ENCODE assay signal across 40 cellular contexts in genomic region chr5:89133975-89134374, GRCh38.
"Had no signal": no experiment of that assay in that cellular context is flagged by ENCODE, and none has a peak within 500 bp of the region (broad histone marks: within the 10 kb centered on the region; RNA-seq: fewer than 3 reads in every experiment).

No MANE protein-coding gene starts in this region.

- ATAC-seq: activated naive CD4-positive, alpha-beta T cell treated with anti-CD3 and anti-CD28 coated beads, Interleukin-2, amount 50 U/mL, for 72 hours; activated naive CD8-positive, alpha-beta T cell treated with anti-CD3 and anti-CD28 coated beads, Interleukin-2, amount 50 U/mL, for 24 hours; activated T-cell treated with anti-CD3 and anti-CD28 coated beads, Interleukin-2, amount 50 U/mL, for 4 hours; activated T-cell treated with anti-CD3 and anti-CD28 coated beads, Interleukin-2, amount 50 U/mL, for 72 hours; activated T-helper 17 cell treated with anti-CD3 and anti-CD28 coated beads, Interleukin-2, amount 50 U/mL, for 72 hours; body of pancreas had no signal

- H3K36me3 ChIP-seq: adrenal gland, ascending aorta, brain microvascular endothelial cell, breast epithelium, cardiac muscle cell had no signal

- DNase-seq: activated effector memory CD4-positive, alpha-beta T cell treated with anti-CD3 and anti-CD28 coated beads, Interleukin-2, amount 50 U/mL, for 16 hours; activated effector memory CD4-positive, alpha-beta T cell treated with Interleukin-2 at 50 U/mL for 16 hours; activated gamma-delta T cell; activated gamma-delta T cell treated with Interleukin-2 at 50 U/mL for 16 hours; activated naive CD4-positive, alpha-beta T cell; activated naive CD4-positive, alpha-beta T cell treated with anti-CD3 and anti-CD28 coated beads for 36 hours; activated naive CD4-positive, alpha-beta T cell treated with anti-CD3 and anti-CD28 coated beads, Interleukin-2, amount 10 ng/mL, durations not matched to agents 7 days and 5 days; activated naive CD4-positive, alpha-beta T cell treated with anti-CD3 and anti-CD28 coated beads, Interleukin-2, amount 50 U/mL, for 16 hours; activated naive CD4-positive, alpha-beta T cell treated with Interleukin-2 at 50 U/mL for 16 hours; activated naive CD8-positive, alpha-beta T cell treated with anti-CD3 and anti-CD28 coated beads for 36 hours; activated naive CD8-positive, alpha-beta T cell treated with anti-CD3 and anti-CD28 coated beads, Interleukin-2, amount 10 ng/mL, durations not matched to agents 7 days and 5 days; activated naive CD8-positive, alpha-beta T cell treated with anti-CD3 and anti-CD28 coated beads, Interleukin-2, amount 50 U/mL, for 24 hours; activated T-cell treated with anti-CD3 and anti-CD28 coated beads, Interleukin-2, amount 50 U/mL, for 1 hour; activated T-cell treated with anti-CD3 and anti-CD28 coated beads, Interleukin-2, amount 50 U/mL, for 24 hours; activated T-cell treated with anti-CD3 and anti-CD28 coated beads, Interleukin-2, amount 50 U/mL, for 4 hours; activated T-cell treated with anti-CD3 and anti-CD28 coated beads, Interleukin-2, amount 50 U/mL, for 48 hours; activated T-cell treated with anti-CD3 and anti-CD28 coated beads, Interleukin-2, amount 50 U/mL, for 72 hours; adrenal gland; amniotic stem cell; amygdala; anterior cingulate cortex; aorta; body of pancreas; brain microvascular endothelial cell; caudate nucleus; central memory CD4-positive, alpha-beta T cell; cerebellar nuclear complex had no signal

- FAIRE-seq: astrocyte, bronchial epithelial cell had no signal

- H3K27me3 Mint-ChIP-seq: activated naive CD4-positive, alpha-beta T cell treated with anti-CD3 and anti-CD28 coated beads, Interleukin-2, amount 10 ng/mL, durations not matched to agents 7 days and 5 days; activated naive CD4-positive, alpha-beta T cell treated with anti-CD3 and anti-CD28 coated beads, Interleukin-2, amount 50 U/mL, for 24 hours; activated naive CD8-positive, alpha-beta T cell; activated naive CD8-positive, alpha-beta T cell treated with anti-CD3 and anti-CD28 coated beads for 36 hours; activated naive CD8-positive, alpha-beta T cell treated with anti-CD3 and anti-CD28 coated beads, Interleukin-2, amount 10 ng/mL, durations not matched to agents 7 days and 5 days; activated naive CD8-positive, alpha-beta T cell treated with anti-CD3 and anti-CD28 coated beads, Interleukin-2, amount 50 U/mL, for 24 hours; activated T-cell treated with anti-CD3 and anti-CD28 coated beads, Interleukin-2, amount 50 U/mL, for 24 hours; activated T-helper 17 cell treated with anti-CD3 and anti-CD28 coated beads, Interleukin-2, amount 50 U/mL, for 72 hours; brain; central memory CD8-positive, alpha-beta T cell had no signal

- H3K4me3 ChIP-seq: adrenal gland, ascending aorta, body of pancreas, breast epithelium, cardiac muscle cell had no signal

- H3K9me3 ChIP-seq: adrenal gland, ascending aorta, body of pancreas, breast epithelium had no signal

- H3K4me1 Mint-ChIP-seq: activated naive CD4-positive, alpha-beta T cell treated with anti-CD3 and anti-CD28 coated beads, Interleukin-2, amount 10 ng/mL, durations not matched to agents 7 days and 5 days; activated naive CD4-positive, alpha-beta T cell treated with anti-CD3 and anti-CD28 coated beads, Interleukin-2, amount 50 U/mL, for 24 hours; activated naive CD8-positive, alpha-beta T cell treated with anti-CD3 and anti-CD28 coated beads for 36 hours; activated naive CD8-positive, alpha-beta T cell treated with anti-CD3 and anti-CD28 coated beads, Interleukin-2, amount 10 ng/mL, durations not matched to agents 7 days and 5 days; activated naive CD8-positive, alpha-beta T cell treated with anti-CD3 and anti-CD28 coated beads, Interleukin-2, amount 50 U/mL, for 24 hours; activated T-helper 17 cell treated with anti-CD3 and anti-CD28 coated beads, Interleukin-2, amount 50 U/mL, for 72 hours; central memory CD8-positive, alpha-beta T cell had no signal

- H3K27ac Mint-ChIP-seq: activated naive CD4-positive, alpha-beta T cell treated with anti-CD3 and anti-CD28 coated beads for 36 hours; activated naive CD4-positive, alpha-beta T cell treated with anti-CD3 and anti-CD28 coated beads, Interleukin-2, amount 10 ng/mL, durations not matched to agents 7 days and 5 days; activated naive CD4-positive, alpha-beta T cell treated with anti-CD3 and anti-CD28 coated beads, Interleukin-2, amount 50 U/mL, for 24 hours; activated naive CD4-positive, alpha-beta T cell treated with anti-CD3 and anti-CD28 coated beads, Interleukin-2, amount 50 U/mL, for 72 hours; activated naive CD8-positive, alpha-beta T cell; activated naive CD8-positive, alpha-beta T cell treated with anti-CD3 and anti-CD28 coated beads for 36 hours; activated naive CD8-positive, alpha-beta T cell treated with anti-CD3 and anti-CD28 coated beads, Interleukin-2, amount 10 ng/mL, durations not matched to agents 7 days and 5 days; activated naive CD8-positive, alpha-beta T cell treated with anti-CD3 and anti-CD28 coated beads, Interleukin-2, amount 50 U/mL, for 24 hours; activated T-cell treated with anti-CD3 and anti-CD28 coated beads, Interleukin-2, amount 50 U/mL, for 24 hours; activated T-cell treated with anti-CD3 and anti-CD28 coated beads, Interleukin-2, amount 50 U/mL, for 72 hours; activated T-helper 1 cell treated with anti-CD3 and anti-CD28 coated beads, Interleukin-12 subunit alpha, Interleukin-12 subunit beta, Interleukin-2, Interleukin-4 antibody, amounts not matched to agents 30 ng/mL and 10 ng/mL and 1 ng/mL, durations not matched to agents 14 hours and 24 hours and 36 hours; activated T-helper 17 cell treated with anti-CD3 and anti-CD28 coated beads, Interleukin-2, amount 50 U/mL, for 72 hours; activated T-helper 2 cell treated with anti-CD3 and anti-CD28 coated beads, Interferon-gamma antibody, Interleukin-2, Interleukin-4, amounts not matched to agents 10 μg/mL and 5 μg/mL and 100 μg/mL, durations not matched to agents 14 hours and 24 hours and 36 hours; brain had no signal

- H3K27ac ChIP-seq: adrenal gland, ascending aorta, body of pancreas, brain microvascular endothelial cell, breast epithelium, cardiac muscle cell had no signal

- H3K36me3 Mint-ChIP-seq: activated naive CD4-positive, alpha-beta T cell treated with anti-CD3 and anti-CD28 coated beads, Interleukin-2, amount 10 ng/mL, durations not matched to agents 7 days and 5 days; activated naive CD4-positive, alpha-beta T cell treated with anti-CD3 and anti-CD28 coated beads, Interleukin-2, amount 50 U/mL, for 24 hours; activated naive CD4-positive, alpha-beta T cell treated with anti-CD3 and anti-CD28 coated beads, Interleukin-2, amount 50 U/mL, for 72 hours; activated naive CD8-positive, alpha-beta T cell; activated naive CD8-positive, alpha-beta T cell treated with anti-CD3 and anti-CD28 coated beads for 36 hours; activated naive CD8-positive, alpha-beta T cell treated with anti-CD3 and anti-CD28 coated beads, Interleukin-2, amount 10 ng/mL, durations not matched to agents 7 days and 5 days; brain had no signal

- H3K9me3 Mint-ChIP-seq: activated naive CD4-positive, alpha-beta T cell treated with anti-CD3 and anti-CD28 coated beads, Interleukin-2, amount 10 ng/mL, durations not matched to agents 7 days and 5 days; activated naive CD4-positive, alpha-beta T cell treated with anti-CD3 and anti-CD28 coated beads, Interleukin-2, amount 50 U/mL, for 24 hours; activated naive CD8-positive, alpha-beta T cell treated with anti-CD3 and anti-CD28 coated beads for 36 hours; activated naive CD8-positive, alpha-beta T cell treated with anti-CD3 and anti-CD28 coated beads, Interleukin-2, amount 10 ng/mL, durations not matched to agents 7 days and 5 days; activated naive CD8-positive, alpha-beta T cell treated with anti-CD3 and anti-CD28 coated beads, Interleukin-2, amount 50 U/mL, for 24 hours; activated T-cell treated with anti-CD3 and anti-CD28 coated beads, Interleukin-2, amount 50 U/mL, for 4 hours; activated T-helper 1 cell treated with anti-CD3 and anti-CD28 coated beads, Interleukin-12 subunit alpha, Interleukin-12 subunit beta, Interleukin-2, Interleukin-4 antibody, amounts not matched to agents 30 ng/mL and 10 ng/mL and 1 ng/mL, durations not matched to agents 14 hours and 24 hours and 36 hours; activated T-helper 17 cell treated with anti-CD3 and anti-CD28 coated beads, Interleukin-2, amount 50 U/mL, for 72 hours; activated T-helper 2 cell treated with anti-CD3 and anti-CD28 coated beads, Interferon-gamma antibody, Interleukin-2, Interleukin-4, amounts not matched to agents 10 μg/mL and 5 μg/mL and 100 μg/mL, durations not matched to agents 14 hours and 24 hours and 36 hours had no signal

- H3K4me3 Mint-ChIP-seq: activated naive CD4-positive, alpha-beta T cell treated with anti-CD3 and anti-CD28 coated beads for 36 hours; activated naive CD4-positive, alpha-beta T cell treated with anti-CD3 and anti-CD28 coated beads, Interleukin-2, amount 10 ng/mL, durations not matched to agents 7 days and 5 days; activated naive CD4-positive, alpha-beta T cell treated with anti-CD3 and anti-CD28 coated beads, Interleukin-2, amount 50 U/mL, for 24 hours; activated naive CD8-positive, alpha-beta T cell; activated naive CD8-positive, alpha-beta T cell treated with anti-CD3 and anti-CD28 coated beads for 36 hours; activated naive CD8-positive, alpha-beta T cell treated with anti-CD3 and anti-CD28 coated beads, Interleukin-2, amount 10 ng/mL, durations not matched to agents 7 days and 5 days; activated naive CD8-positive, alpha-beta T cell treated with anti-CD3 and anti-CD28 coated beads, Interleukin-2, amount 50 U/mL, for 24 hours; activated T-cell treated with anti-CD3 and anti-CD28 coated beads, Interleukin-2, amount 50 U/mL, for 24 hours; activated T-cell treated with anti-CD3 and anti-CD28 coated beads, Interleukin-2, amount 50 U/mL, for 4 hours; activated T-cell treated with anti-CD3 and anti-CD28 coated beads, Interleukin-2, amount 50 U/mL, for 72 hours; activated T-helper 1 cell treated with anti-CD3 and anti-CD28 coated beads, Interleukin-12 subunit alpha, Interleukin-12 subunit beta, Interleukin-2, Interleukin-4 antibody, amounts not matched to agents 30 ng/mL and 10 ng/mL and 1 ng/mL, durations not matched to agents 14 hours and 24 hours and 36 hours; activated T-helper 17 cell treated with anti-CD3 and anti-CD28 coated beads, Interleukin-2, amount 50 U/mL, for 72 hours; brain; central memory CD8-positive, alpha-beta T cell had no signal

- H3K27me3 ChIP-seq: adrenal gland, ascending aorta, body of pancreas, brain microvascular endothelial cell, breast epithelium, cardiac muscle cell had no signal

- H3K4me1 ChIP-seq: adrenal gland, ascending aorta, body of pancreas, breast epithelium had no signal
